9 cellular contexts compared by ENCODE assay signal in the genomic region with DNA sequence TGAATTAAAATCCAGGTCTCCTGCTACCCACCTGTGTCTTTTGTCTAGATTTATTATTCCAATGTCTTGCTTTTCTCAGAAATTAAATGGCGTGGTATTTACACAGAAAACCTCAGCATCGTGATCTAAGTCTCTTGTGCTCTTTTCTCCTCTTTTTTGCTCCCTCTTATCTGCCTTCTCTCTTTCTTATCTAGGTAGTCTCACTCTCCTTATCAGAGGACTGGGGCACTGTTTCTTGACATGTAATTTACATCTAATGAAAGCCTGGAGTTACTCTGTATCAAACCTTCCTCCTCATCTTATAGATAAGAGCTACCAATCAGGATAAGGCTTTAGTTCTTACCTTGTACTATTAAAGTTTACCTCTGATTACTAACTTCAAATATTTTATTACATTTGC.
"Had no signal": no experiment of that assay in that cellular context is flagged by ENCODE, and none has a peak within 500 bp of the region (broad histone marks: within the 10 kb centered on the region; RNA-seq: fewer than 3 reads in every experiment).

No MANE protein-coding gene starts in this region.

- H3K27ac ChIP-seq: HL-60 had no signal

- H3K4me3 Mint-ChIP-seq: HFFc6, IgD-negative memory B cell had no signal

- H3K36me3 ChIP-seq: HAP-1 had no signal

- H3K27ac Mint-ChIP-seq: HFFc6, IgD-negative memory B cell had no signal

- H3K4me1 ChIP-seq: HAP-1 had no signal

- H3K9me3 ChIP-seq: HAP-1 had no signal

- H3K27me3 Mint-ChIP-seq: IgD-negative memory B cell had no signal

- H3K4me1 Mint-ChIP-seq: IgD-negative memory B cell had no signal

- H3K4me3 ChIP-seq: HAP-1 had no signal

- DNase-seq: GOT3, H7, HFFc6, KBM-7 had no signal

- ATAC-seq: HCT116, HepG2 had no signal

- H3K9me3 Mint-ChIP-seq: IgD-negative memory B cell had no signal
